1 cellular context compared by ENCODE assay signal in genomic region chr13:38951525-38952313, GRCh38.
TF ChIP-seq lines count a peak whose summit lies in the region.

No MANE protein-coding gene starts in this region.

TF ChIP-seq in H1, 55 proteins besides CTCF, POLR2A, EP300 and RAD21 (continued from another document):
- TF ChIP-seq CHD7 (IDR thresholded peaks at IDR 0.05; ENCODE audit: insufficient replicate concordance, low read length): no peak
- no peak for TF ChIP-seq KDM4A (IDR thresholded peaks at IDR 0.05; ENCODE audit: low read depth, low read length, severe bottlenecking)
- no peak for TF ChIP-seq HDAC2 (IDR thresholded peaks at IDR 0.05; ENCODE audit: borderline replicate concordance in 1 of 2, low read depth in 2 of 2, low read length in 2 of 2)
- no peak for TF ChIP-seq YY1 (IDR thresholded peaks at IDR 0.05; ENCODE audit: low read depth, low read length)
- TF ChIP-seq SUZ12 (IDR thresholded peaks at IDR 0.05; ENCODE audit: low read length): no peak
- no peak for TF ChIP-seq TAF7 (optimal IDR thresholded peaks at IDR 0.05; ENCODE audit: borderline replicate concordance, low read depth, low read length)
- TF ChIP-seq KDM1A (IDR thresholded peaks at IDR 0.05; ENCODE audit: borderline replicate concordance, low read length): no peak
- no peak for TF ChIP-seq MAX (IDR thresholded peaks at IDR 0.05)
- no peak for TF ChIP-seq GTF2F1 (IDR thresholded peaks at IDR 0.05; ENCODE audit: borderline replicate concordance, low read depth, low read length)
- TF ChIP-seq MAFK (IDR thresholded peaks at IDR 0.05; ENCODE audit: low read depth, low read length): no peak
